ENCODE assay signal across 19 cellular contexts in genomic region chr10:30992671-30993070, GRCh38. TPM values are rescaled to one million over a fixed set of nuclear protein-coding genes. Genes with fewer than 3 reads are reported as not detected.
DNase-seq lines count a peak whose midpoint lies in the region; ATAC-seq and TF ChIP-seq lines count a peak whose summit lies in the region.
"Had no signal": no experiment of that assay in that cellular context is flagged by ENCODE, and none has a peak within 500 bp of the region (broad histone marks: within the 10 kb centered on the region; RNA-seq: fewer than 3 reads in every experiment).

No MANE protein-coding gene starts in this region.

- H3K27me3 ChIP-seq in thyroid gland (no peaks in the 10 kb centered on the region), WERI-Rb-1 (ENCODE audit: insufficient read depth, low read depth, severe bottlenecking) (no peaks in the 10 kb centered on the region)

- H3K4me1 Mint-ChIP-seq in endothelial cell (ENCODE audit: unreplicated experiment), result no peaks in the 10 kb centered on the region

- peak; percentile 73 for DNase-seq in RKO (ENCODE audit: low spot score)
- no peak for DNase-seq in endothelial cell (ENCODE audit: low spot score)
- peak; percentile 49 for DNase-seq in myocyte (ENCODE audit: low read depth)
- peak in 1 of 2 donors; percentile 28 for DNase-seq in thyroid gland
- DNase-seq in NOMO-1 treated with DMSO at 0.1 percent for 48 hours (lab: John Stamatoyannopoulos, UW; ENCODE audit: unreplicated experiment), result no peak
- no peak for DNase-seq in WERI-Rb-1
- DNase-seq: ACHN; Caco-2; CD4-positive, CD25-positive, alpha-beta regulatory T cell; DMS53; H9; NCI-H1436; NCI-H2029; NCI-H2171 treated with DMSO at 0.1 percent for 48 hours; NCI-H748 treated with DMSO at 0.1 percent for 48 hours; PC-3 had no signal

- H3K4me3 Mint-ChIP-seq in endothelial cell (ENCODE audit: unreplicated experiment), result peak overlapping the region; percentile 25
- H3K4me3 Mint-ChIP-seq: CD4-positive, CD25-positive, alpha-beta regulatory T cell; H9 had no signal

- H3K4me3 ChIP-seq in thyroid gland (replicated peaks in 1 of 3), result no peak overlapping the region
- H3K4me3 ChIP-seq in WERI-Rb-1 (ENCODE audit: low read depth, low read length), result no peak overlapping the region

- peak overlapping the region; percentile 8 to 37 (median 8) for H3K27ac ChIP-seq in thyroid gland
- no peak overlapping the region for H3K27ac ChIP-seq in WERI-Rb-1
- H3K27ac ChIP-seq: KMS-11 had no signal

- no peak overlapping the region for H3K27ac Mint-ChIP-seq in endothelial cell (ENCODE audit: unreplicated experiment)
- H3K27ac Mint-ChIP-seq: H9 had no signal

- TF ChIP-seq CTCF in endothelial cell (IDR thresholded peaks at IDR 0.05; ENCODE audit: unreplicated experiment) (no peak), thyroid gland (IDR thresholded peaks at IDR 0.05) (no peak), WERI-Rb-1 (IDR thresholded peaks at IDR 0.05; ENCODE audit: low read depth, low read length) (no peak)

- 72 to 78% methylated on average over 4 of the region's 4 CpGs for WGBS in thyroid gland, 2 donors

- TF ChIP-seq POLR2A in thyroid gland (IDR thresholded peaks at IDR 0.05), result no peak

- H3K9me3 Mint-ChIP-seq in endothelial cell (ENCODE audit: unreplicated experiment), result peaks cover 4% of the 10 kb centered on the region

- H3K36me3 Mint-ChIP-seq in endothelial cell (ENCODE audit: low read depth, unreplicated experiment), result peaks cover 14% of the 10 kb centered on the region

- no peaks in the 10 kb centered on the region for H3K27me3 Mint-ChIP-seq in endothelial cell (ENCODE audit: unreplicated experiment)
- H3K27me3 Mint-ChIP-seq: CD4-positive, CD25-positive, alpha-beta regulatory T cell had no signal

- H3K9me3 ChIP-seq in thyroid gland, result no peaks in the 10 kb centered on the region
- no peaks in the 10 kb centered on the region for H3K9me3 ChIP-seq in WERI-Rb-1 (ENCODE audit: severe bottlenecking)

- H3K36me3 ChIP-seq in thyroid gland (no peaks in the 10 kb centered on the region), WERI-Rb-1 (no peaks in the 10 kb centered on the region)

- ATAC-seq in esophagus mucosa, result no peak
- ATAC-seq: HepG2, PC-3 had no signal

- intact Hi-C loops in thyroid gland (cut with DNase I), result no loop called here

- H3K4me1 ChIP-seq in thyroid gland, result peaks cover 0 to 17% of the 10 kb centered on the region in 2 donors
- H3K4me1 ChIP-seq: Caco-2 had no signal

RNA-seq across cellular contexts. Expression of gene ZNF438, which starts 39.0 kb away (rescaled TPM):
- total RNA-seq in endothelial cell (ENCODE audit: unreplicated experiment), result 4.3 TPM
- 11.3 and 15.0 TPM in 2 replicates for total RNA-seq in myocyte
- 5.0 TPM for polyA plus RNA-seq in myocyte (2012)
- 10 to 100 TPM; 19.2 to 21.8 (median 20.3) TPM for total RNA-seq in thyroid gland
- total RNA-seq in esophagus mucosa, result 2.9 TPM

Comparison
In these comparisons a context has a peak if more than half of its experiments do, and no peak if none do; other contexts are left out.
1. DNase-seq: peak in RKO (single experiment) and myocyte (single experiment); none in endothelial cell (single experiment), NOMO-1 treated with DMSO at 0.1 percent for 48 hours (single experiment) and WERI-Rb-1 (single experiment).